ENCODE assay signal across 17 cellular contexts in genomic region chr5:131622633-131623032, GRCh38.
DNase-seq lines count a peak whose midpoint lies in the region; ATAC-seq and TF ChIP-seq lines count a peak whose summit lies in the region.
"Had no signal": no experiment of that assay in that cellular context is flagged by ENCODE, and none has a peak within 500 bp of the region (broad histone marks: within the 10 kb centered on the region; RNA-seq: fewer than 3 reads in every experiment).

No MANE protein-coding gene starts in this region.

- peak; percentile 61 for DNase-seq in ELR (ENCODE audit: low read depth)
- peak; percentile 21 for DNase-seq in fibroblast of the conjunctiva (ENCODE audit: low read depth)
- DNase-seq in pons (ENCODE audit: low spot score), result peak; percentile 97
- no peak for DNase-seq in NAMALWA (ENCODE audit: low spot score)
- DNase-seq in NCI-H2171 (lab: John Stamatoyannopoulos, UW), result no peak
- DNase-seq: activated CD8-positive, alpha-beta memory T cell treated with anti-CD3 and anti-CD28 coated beads, Interleukin-2, amount 50 U/mL, for 4 hours; adrenal gland; CD4-positive, CD25-positive, alpha-beta regulatory T cell; effector CD4-positive, alpha-beta T cell; NCI-H1436; psoas muscle; SIG-M5; stimulated activated CD4-positive, alpha-beta T cell treated with anti-CD3 and anti-CD28 coated beads, Interleukin-4, amount 100 ng/mL, for 4 hours; stimulated activated naive CD8-positive, alpha-beta T cell treated with anti-CD3 and anti-CD28 coated beads, Interleukin-15, Interleukin-2, amounts not matched to agents 100 U/mL and 50 U/mL, for 24 hours had no signal

- ATAC-seq in SK-N-SH treated with all-trans-retinoic acid at 6 μM for 48 hours, result peak; percentile 71
- ATAC-seq in GM18498 (IDR thresholded peaks at IDR 0.05; ENCODE audit: unreplicated experiment), result no peak
- ATAC-seq in GM19023 (IDR thresholded peaks at IDR 0.05; ENCODE audit: unreplicated experiment), result no peak
- ATAC-seq: stimulated activated naive CD8-positive, alpha-beta T cell treated with anti-CD3 and anti-CD28 coated beads, Interleukin-15, Interleukin-2, amounts not matched to agents 100 U/mL and 50 U/mL, for 24 hours had no signal

TF ChIP-seq in SK-N-SH treated with all-trans-retinoic acid at 6 μM for 48 hours, 23 proteins besides CTCF, POLR2A, EP300 and RAD21:
- TF ChIP-seq SNAI2 (CRISPR knock-in tag; IDR thresholded peaks at IDR 0.05) (no peak), ISL1 (CRISPR knock-in tag; IDR thresholded peaks at IDR 0.05) (no peak), TOX (CRISPR knock-in tag; IDR thresholded peaks at IDR 0.05; ENCODE audit: borderline replicate concordance) (no peak), BACH2 (CRISPR knock-in tag; IDR thresholded peaks at IDR 0.05; ENCODE audit: borderline replicate concordance) (no peak), OSR1 (CRISPR knock-in tag; IDR thresholded peaks at IDR 0.05) (no peak)

Comparison
In these comparisons a context has a peak if more than half of its experiments do, and no peak if none do; other contexts are left out.
1. DNase-seq: peak in ELR (single experiment), fibroblast of the conjunctiva (single experiment) and pons (single experiment); none in NAMALWA (single experiment) and NCI-H2171 (single experiment).